ENCODE assay signal across 1 cellular context in the genomic region with DNA sequence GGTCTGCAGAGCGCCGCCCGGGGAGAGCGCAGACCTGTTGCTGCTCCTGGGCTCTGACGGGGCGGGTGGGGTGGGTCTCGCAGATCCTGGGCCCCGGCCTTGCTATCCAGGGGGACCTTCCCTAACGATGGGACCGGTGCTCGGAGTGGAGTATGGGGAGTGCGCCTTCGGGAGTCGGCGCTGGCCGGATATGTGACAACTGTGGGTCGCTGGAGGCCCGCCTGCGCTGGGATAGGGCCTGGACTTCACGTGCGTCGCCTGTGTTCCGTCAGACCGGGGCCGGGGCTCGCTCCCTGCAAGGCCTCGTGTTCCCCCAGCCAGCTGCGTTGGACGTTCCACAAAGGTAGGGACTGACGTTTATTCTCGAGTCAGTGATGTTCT.
TF ChIP-seq lines count a peak whose summit lies in the region.

No MANE protein-coding gene starts in this region.

TF ChIP-seq in K562, 482 proteins besides CTCF, POLR2A, EP300 and RAD21 (continued from another document):
- TF ChIP-seq POLR2G (IDR thresholded peaks at IDR 0.05; ENCODE audit: low read depth, low read length) (peak; percentile 19; the same call in 1 of the 2 replicates), CXXC5 (CRISPR knock-in tag; IDR thresholded peaks at IDR 0.05) (0 out of 2 replicates have a peak, but pooled peaks have one; percentile 27)
- TF ChIP-seq, protein P1, sequence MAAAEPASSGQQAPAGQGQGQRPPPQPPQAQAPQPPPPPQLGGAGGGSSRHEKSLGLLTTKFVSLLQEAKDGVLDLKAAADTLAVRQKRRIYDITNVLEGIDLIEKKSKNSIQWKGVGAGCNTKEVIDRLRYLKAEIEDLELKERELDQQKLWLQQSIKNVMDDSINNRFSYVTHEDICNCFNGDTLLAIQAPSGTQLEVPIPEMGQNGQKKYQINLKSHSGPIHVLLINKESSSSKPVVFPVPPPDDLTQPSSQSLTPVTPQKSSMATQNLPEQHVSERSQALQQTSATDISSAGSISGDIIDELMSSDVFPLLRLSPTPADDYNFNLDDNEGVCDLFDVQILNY (CRISPR knock-in tag; IDR thresholded peaks at IDR 0.05): no peak
